Comparison of ENCODE assay signal across 2 cellular contexts in the genomic region with DNA sequence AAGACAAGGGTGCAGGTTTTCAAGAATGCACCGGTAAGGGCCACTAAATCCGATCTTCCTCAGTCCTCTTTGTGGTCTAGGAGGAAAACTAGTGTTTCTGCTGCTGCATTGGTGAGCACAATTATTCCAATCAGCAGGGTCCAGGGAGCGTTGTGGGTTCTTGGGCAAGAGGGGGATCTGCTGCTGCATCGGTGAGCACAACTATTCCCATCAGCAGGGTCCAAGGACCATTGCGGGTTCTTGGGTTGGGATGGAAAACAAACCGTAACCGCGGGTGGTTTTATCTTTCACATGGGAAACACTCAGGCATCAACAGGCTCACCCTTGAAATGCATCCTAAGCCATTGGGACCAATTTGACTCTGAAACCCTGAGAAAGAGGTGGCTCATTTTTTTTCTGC.
TF ChIP-seq lines count a peak whose summit lies in the region.

No MANE protein-coding gene starts in this region.

TF ChIP-seq in HepG2, 621 proteins besides CTCF, POLR2A, EP300 and RAD21:
- TF ChIP-seq CEBPB (IDR thresholded peaks at IDR 0.05; ENCODE audit: borderline replicate concordance, low read depth, low read length) (0 out of 2 replicates have a peak, but pooled peaks have one; percentile 2), RBM39 (IDR thresholded peaks at IDR 0.05; ENCODE audit: low read depth, low read length, poor library complexity, severe bottlenecking) (no peak), SNAPC2 (CRISPR knock-in tag; IDR thresholded peaks at IDR 0.05) (no peak), ZNF616 (CRISPR knock-in tag; IDR thresholded peaks at IDR 0.05; ENCODE audit: low read depth) (peak; percentile 98), NPAS2 (CRISPR knock-in tag; IDR thresholded peaks at IDR 0.05; ENCODE audit: borderline replicate concordance) (no peak), ZNF207 (IDR thresholded peaks at IDR 0.05; ENCODE audit: borderline replicate concordance) (no peak), NKX3-1 (CRISPR knock-in tag; IDR thresholded peaks at IDR 0.05) (no peak)

TF ChIP-seq in GM23338, 12 proteins besides CTCF, POLR2A, EP300 and RAD21:
- TF ChIP-seq EZH2phosphoT487 (IDR thresholded peaks at IDR 0.05; ENCODE audit: unreplicated experiment), result no peak
- no peak for TF ChIP-seq EZH2 (IDR thresholded peaks at IDR 0.05; ENCODE audit: low read depth, unreplicated experiment)
- no peak for TF ChIP-seq ZNF114 (CRISPR knock-in tag; IDR thresholded peaks at IDR 0.05)
- TF ChIP-seq JUNB (IDR thresholded peaks at IDR 0.05; ENCODE audit: unreplicated experiment), result no peak
- TF ChIP-seq ZNF331 (CRISPR knock-in tag; IDR thresholded peaks at IDR 0.05; ENCODE audit: low read depth), result no peak
- no peak for TF ChIP-seq POLR2AphosphoS5 (IDR thresholded peaks at IDR 0.05; ENCODE audit: low read depth)
- no peak for TF ChIP-seq ETS1 (IDR thresholded peaks at IDR 0.05)
- TF ChIP-seq, protein P1, sequence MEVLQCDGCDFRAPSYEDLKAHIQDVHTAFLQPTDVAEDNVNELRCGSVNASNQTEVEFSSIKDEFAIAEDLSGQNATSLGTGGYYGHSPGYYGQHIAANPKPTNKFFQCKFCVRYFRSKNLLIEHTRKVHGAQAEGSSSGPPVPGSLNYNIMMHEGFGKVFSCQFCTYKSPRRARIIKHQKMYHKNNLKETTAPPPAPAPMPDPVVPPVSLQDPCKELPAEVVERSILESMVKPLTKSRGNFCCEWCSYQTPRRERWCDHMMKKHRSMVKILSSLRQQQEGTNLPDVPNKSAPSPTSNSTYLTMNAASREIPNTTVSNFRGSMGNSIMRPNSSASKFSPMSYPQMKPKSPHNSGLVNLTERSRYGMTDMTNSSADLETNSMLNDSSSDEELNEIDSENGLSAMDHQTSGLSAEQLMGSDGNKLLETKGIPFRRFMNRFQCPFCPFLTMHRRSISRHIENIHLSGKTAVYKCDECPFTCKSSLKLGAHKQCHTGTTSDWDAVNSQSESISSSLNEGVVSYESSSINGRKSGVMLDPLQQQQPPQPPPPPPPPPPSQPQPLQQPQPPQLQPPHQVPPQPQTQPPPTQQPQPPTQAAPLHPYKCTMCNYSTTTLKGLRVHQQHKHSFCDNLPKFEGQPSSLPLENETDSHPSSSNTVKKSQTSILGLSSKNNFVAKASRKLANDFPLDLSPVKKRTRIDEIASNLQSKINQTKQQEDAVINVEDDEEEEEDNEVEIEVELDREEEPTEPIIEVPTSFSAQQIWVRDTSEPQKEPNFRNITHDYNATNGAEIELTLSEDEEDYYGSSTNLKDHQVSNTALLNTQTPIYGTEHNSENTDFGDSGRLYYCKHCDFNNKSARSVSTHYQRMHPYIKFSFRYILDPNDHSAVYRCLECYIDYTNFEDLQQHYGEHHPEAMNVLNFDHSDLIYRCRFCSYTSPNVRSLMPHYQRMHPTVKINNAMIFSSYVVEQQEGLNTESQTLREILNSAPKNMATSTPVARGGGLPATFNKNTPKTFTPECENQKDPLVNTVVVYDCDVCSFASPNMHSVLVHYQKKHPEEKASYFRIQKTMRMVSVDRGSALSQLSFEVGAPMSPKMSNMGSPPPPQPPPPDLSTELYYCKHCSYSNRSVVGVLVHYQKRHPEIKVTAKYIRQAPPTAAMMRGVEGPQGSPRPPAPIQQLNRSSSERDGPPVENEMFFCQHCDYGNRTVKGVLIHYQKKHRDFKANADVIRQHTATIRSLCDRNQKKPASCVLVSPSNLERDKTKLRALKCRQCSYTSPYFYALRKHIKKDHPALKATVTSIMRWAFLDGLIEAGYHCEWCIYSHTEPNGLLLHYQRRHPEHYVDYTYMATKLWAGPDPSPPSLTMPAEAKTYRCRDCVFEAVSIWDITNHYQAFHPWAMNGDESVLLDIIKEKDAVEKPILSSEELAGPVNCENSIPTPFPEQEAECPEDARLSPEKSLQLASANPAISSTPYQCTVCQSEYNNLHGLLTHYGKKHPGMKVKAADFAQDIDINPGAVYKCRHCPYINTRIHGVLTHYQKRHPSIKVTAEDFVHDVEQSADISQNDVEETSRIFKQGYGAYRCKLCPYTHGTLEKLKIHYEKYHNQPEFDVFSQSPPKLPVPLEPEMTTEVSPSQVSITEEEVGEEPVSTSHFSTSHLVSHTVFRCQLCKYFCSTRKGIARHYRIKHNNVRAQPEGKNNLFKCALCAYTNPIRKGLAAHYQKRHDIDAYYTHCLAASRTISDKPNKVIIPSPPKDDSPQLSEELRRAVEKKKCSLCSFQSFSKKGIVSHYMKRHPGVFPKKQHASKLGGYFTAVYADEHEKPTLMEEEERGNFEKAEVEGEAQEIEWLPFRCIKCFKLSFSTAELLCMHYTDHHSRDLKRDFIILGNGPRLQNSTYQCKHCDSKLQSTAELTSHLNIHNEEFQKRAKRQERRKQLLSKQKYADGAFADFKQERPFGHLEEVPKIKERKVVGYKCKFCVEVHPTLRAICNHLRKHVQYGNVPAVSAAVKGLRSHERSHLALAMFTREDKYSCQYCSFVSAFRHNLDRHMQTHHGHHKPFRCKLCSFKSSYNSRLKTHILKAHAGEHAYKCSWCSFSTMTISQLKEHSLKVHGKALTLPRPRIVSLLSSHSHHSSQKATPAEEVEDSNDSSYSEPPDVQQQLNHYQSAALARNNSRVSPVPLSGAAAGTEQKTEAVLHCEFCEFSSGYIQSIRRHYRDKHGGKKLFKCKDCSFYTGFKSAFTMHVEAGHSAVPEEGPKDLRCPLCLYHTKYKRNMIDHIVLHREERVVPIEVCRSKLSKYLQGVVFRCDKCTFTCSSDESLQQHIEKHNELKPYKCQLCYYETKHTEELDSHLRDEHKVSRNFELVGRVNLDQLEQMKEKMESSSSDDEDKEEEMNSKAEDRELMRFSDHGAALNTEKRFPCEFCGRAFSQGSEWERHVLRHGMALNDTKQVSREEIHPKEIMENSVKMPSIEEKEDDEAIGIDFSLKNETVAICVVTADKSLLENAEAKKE (CRISPR knock-in tag; IDR thresholded peaks at IDR 0.05), result no peak
